In the genomic region with DNA sequence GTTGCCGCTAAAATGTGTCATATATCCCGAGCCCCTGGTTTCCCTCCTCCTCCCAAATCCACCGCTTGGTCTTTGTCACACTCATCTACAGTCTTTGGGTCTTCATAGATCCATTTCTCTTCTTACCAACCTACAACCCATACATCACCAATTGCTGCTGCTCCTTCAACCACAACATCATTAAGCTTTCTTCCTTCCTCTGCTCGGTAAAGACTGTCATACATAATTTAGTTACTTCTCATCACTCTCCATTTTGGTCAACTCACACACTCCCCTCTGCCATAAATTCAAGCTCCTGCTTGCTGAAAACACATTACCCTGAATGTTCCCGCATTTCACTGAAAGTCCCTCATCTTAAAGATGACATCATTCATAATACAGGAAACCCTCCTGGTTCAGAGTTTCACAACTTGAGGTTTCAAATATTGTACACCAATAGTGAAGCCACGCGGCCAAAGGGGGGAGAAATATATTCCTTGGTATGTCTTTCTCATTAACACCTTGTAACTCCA, we compare ENCODE assay signal across 9 cellular contexts. TPM values are rescaled to one million over a fixed set of nuclear protein-coding genes. Genes with fewer than 3 reads are reported as not detected.
DNase-seq lines count a peak whose midpoint lies in the region; ATAC-seq and TF ChIP-seq lines count a peak whose summit lies in the region.
"Had no signal": no experiment of that assay in that cellular context is flagged by ENCODE, and none has a peak within 500 bp of the region (broad histone marks: within the 10 kb centered on the region; RNA-seq: fewer than 3 reads in every experiment).

No MANE protein-coding gene starts in this region.

- DNase-seq in GM12865 (ENCODE audit: low read depth) (peak; percentile 65), NB4 (ENCODE audit: low read depth) (peak; percentile 69), glomerular visceral epithelial cell (ENCODE audit: extremely low spot score) (peak; percentile 16), NCI-H1048 (lab: John Stamatoyannopoulos, UW) (no peak), prostate gland (ENCODE audit: low spot score) (no peak), middle frontal gyrus (ENCODE audit: extremely low spot score, low spot score) (no peak), NCI-H2227 treated with DMSO at 0.1 percent for 48 hours (lab: John Stamatoyannopoulos, UW) (no peak)

- 85% methylated on average over 7 of the region's 7 CpGs for WGBS in prostate gland

- no peak overlapping the region for H3K27ac ChIP-seq in prostate gland
- H3K27ac ChIP-seq: neutrophil had no signal

- no peaks in the 10 kb centered on the region for H3K4me1 ChIP-seq in prostate gland (replicated peaks)

- no peaks in the 10 kb centered on the region for H3K9me3 ChIP-seq in prostate gland
- H3K9me3 ChIP-seq: neutrophil had no signal

- TF ChIP-seq POLR2A in NB4 (IDR thresholded peaks at IDR 0.05; ENCODE audit: extremely low read depth, insufficient read length) = no peak
- no peak for TF ChIP-seq POLR2A in prostate gland (IDR thresholded peaks at IDR 0.05)

- H3K4me3 ChIP-seq in GM12865 (ENCODE audit: low read depth, low read length) (peak overlapping the region; percentile 95), NB4 (ENCODE audit: low read depth, low read length) (no peak overlapping the region), prostate gland (no peak overlapping the region)

- peak; percentile 29 for ATAC-seq in GM21825 (IDR thresholded peaks at IDR 0.05; ENCODE audit: unreplicated experiment)

- H3K27me3 ChIP-seq in prostate gland (replicated peaks; ENCODE audit: insufficient read depth) = no peaks in the 10 kb centered on the region

- intact Hi-C loops in prostate gland (cut with DNase I) = loop anchor here (10.0 kb wide), 1 partner anchor 454 kb away; no protein-coding TSS in a partner anchor

- H3K36me3 ChIP-seq in prostate gland = peaks cover 0 to 2% of the 10 kb centered on the region in 2 donors
- H3K36me3 ChIP-seq: neutrophil had no signal

- TF ChIP-seq CTCF in GM12865 (IDR thresholded peaks at IDR 0.05; ENCODE audit: insufficient read depth, low read depth, low read length, missing control alignments) (no peak), NB4 (IDR thresholded peaks at IDR 0.05; ENCODE audit: low read depth, low read length) (no peak), prostate gland (IDR thresholded peaks at IDR 0.05) (no peak)

RNA-seq across cellular contexts. Expression of a gene that starts 1.7 kb away (rescaled TPM):
- 10 to 100 TPM; 62.3 to 69.5 TPM for total RNA-seq in prostate gland

Comparison
In these comparisons a context has a peak if more than half of its experiments do, and no peak if none do; other contexts are left out.
1. DNase-seq: peak in GM12865 (single experiment), NB4 (single experiment) and glomerular visceral epithelial cell (single experiment); none in NCI-H1048 (single experiment), prostate gland (single experiment), middle frontal gyrus (single experiment) and NCI-H2227 treated with DMSO at 0.1 percent for 48 hours (single experiment).